In the genomic region with DNA sequence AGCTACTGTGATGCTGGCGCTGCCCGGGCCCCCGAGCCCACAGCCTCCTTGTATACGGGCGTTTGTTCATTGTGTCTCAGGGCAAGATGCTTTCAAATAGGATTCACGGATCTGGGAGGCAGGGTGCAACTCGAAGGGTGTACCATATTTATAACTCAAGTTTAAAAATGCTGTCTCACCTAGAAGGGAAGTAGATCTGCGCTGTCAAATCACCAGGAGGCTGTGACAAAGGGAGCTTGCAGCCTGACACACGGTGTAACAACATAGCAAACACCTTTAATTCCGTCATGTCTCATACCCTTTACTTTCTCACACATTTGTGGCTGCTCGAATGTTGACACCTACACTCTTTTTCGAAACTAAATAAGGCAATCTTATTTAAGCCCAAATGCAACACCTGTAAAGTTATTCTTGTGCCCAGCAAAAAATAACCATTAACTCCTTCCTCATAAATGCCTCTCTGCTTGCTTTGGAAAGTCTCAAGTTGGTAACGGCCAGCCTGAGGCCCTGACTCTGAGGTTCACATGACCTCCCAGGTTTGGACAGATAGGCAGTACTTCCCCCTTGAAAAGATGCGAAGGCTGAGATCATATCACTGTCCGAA, we compare ENCODE assay signal across 8 cellular contexts. TPM values are rescaled to one million over a fixed set of nuclear protein-coding genes. Genes with fewer than 3 reads are reported as not detected.
DNase-seq lines count a peak whose midpoint lies in the region; ATAC-seq, FAIRE-seq and TF ChIP-seq lines count a peak whose summit lies in the region.

No MANE protein-coding gene starts in this region.

- WGBS in GM12878 (ENCODE audit: insufficient coverage, insufficient replicate concordance, low lambda C conversion rate, missing lambda C conversion rate) = 46% methylated on average over 15 of the region's 15 CpGs

- H3K9me3 Mint-ChIP-seq in activated CD4-positive, alpha-beta T cell treated with anti-CD3 and anti-CD28 coated beads, Interleukin-2, amount 10 ng/mL, durations not matched to agents 24 days and 14 days = no peaks in the 10 kb centered on the region
- no peaks in the 10 kb centered on the region for H3K9me3 Mint-ChIP-seq in memory B cell
- no peaks in the 10 kb centered on the region for H3K9me3 Mint-ChIP-seq in progenitor cell of endocrine pancreas (ENCODE audit: low read depth)

- 0 out of 2 replicates have a peak, but pooled peaks cover 4% of the 10 kb centered on the region for H4K20me1 ChIP-seq in GM12878 (ENCODE audit: control insufficient read depth, insufficient read depth)

- FAIRE-seq in GM12878 (lab: Jason Lieb, UNC) (no peak), GM12892 (lab: Jason Lieb, UNC) (no peak)

- H3K4me3 ChIP-seq in GM12878 (no peak overlapping the region), tibial artery (peak overlapping the region; percentile 71 to 73)

- peaks cover 2 to 30% of the 10 kb centered on the region in 2 experiments for H3K27me3 ChIP-seq in GM12878 (replicated peaks in 1 of 2; ENCODE audit: control insufficient read depth in 2 of 2, insufficient read depth in 2 of 2, low read length in 1 of 2)
- no peaks in the 10 kb centered on the region for H3K27me3 ChIP-seq in tibial artery

- TF ChIP-seq POLR2A in GM12878 (IDR thresholded peaks at IDR 0.05; ENCODE audit: low read depth, low read length) = no peak
- no peak for TF ChIP-seq POLR2A in GM12892 (IDR thresholded peaks at IDR 0.05; ENCODE audit: low read depth, low read length)

- SMC1A ChIA-PET in GM12878 (lab: Charles Lee; ENCODE audit: uncharacterized antibody, unreplicated experiment) = interaction anchor here (1.1 to 1.8 kb wide), 2 partner anchors 11 to 13 kb away, joined by 3 to 4 read pairs; a partner anchor contains a TSS

- 0 out of 4 replicates have a peak, but pooled peaks of 1 of the 2 experiments have one; percentile 17 for TF ChIP-seq EP300 in GM12878 (IDR thresholded peaks at IDR 0.05; ENCODE audit: borderline replicate concordance in 1 of 2, control insufficient read depth in 1 of 2, low read depth in 2 of 2, low read length in 2 of 2)

- H3K36me3 ChIP-seq in GM12878 (ENCODE audit: control insufficient read depth in 2 of 2, insufficient read depth in 2 of 2, low read length in 1 of 2) = no peaks in the 10 kb centered on the region
- no peaks in the 10 kb centered on the region for H3K36me3 ChIP-seq in tibial artery

- intact Hi-C loops in activated CD4-positive, alpha-beta T cell treated with anti-CD3 and anti-CD28 coated beads, Interleukin-2, amount 10 ng/mL, durations not matched to agents 24 days and 14 days (cut with micrococcal nuclease) = no loop called here
- intact Hi-C loops in GM12878 (cut with micrococcal nuclease; ENCODE audit: unreplicated experiment) = no loop called here
- intact Hi-C loops in tibial artery (cut with DNase I; ENCODE audit: low total_unique reads) = no loop called here

- POLR2A ChIA-PET in GM12878 (lab: Charles Lee) = no interaction called here

- H3K4me1 ChIP-seq in GM12878 (ENCODE audit: control insufficient read depth, insufficient read depth, low read length) (no peaks in the 10 kb centered on the region), tibial artery (peaks cover 0 to 84% (median 27%) of the 10 kb centered on the region in 4 donors)

- no peak overlapping the region for H3K27ac ChIP-seq in GM12878 (ENCODE audit: control insufficient read depth, insufficient read depth)
- peak overlapping the region; percentile 97 to 99 for H3K27ac ChIP-seq in tibial artery

- H3K4me3 Mint-ChIP-seq in activated CD4-positive, alpha-beta T cell treated with anti-CD3 and anti-CD28 coated beads, Interleukin-2, amount 10 ng/mL, durations not matched to agents 24 days and 14 days = no peak overlapping the region
- H3K4me3 Mint-ChIP-seq in memory B cell = peak overlapping the region; percentile 48
- no peak overlapping the region for H3K4me3 Mint-ChIP-seq in progenitor cell of endocrine pancreas (ENCODE audit: low read depth)

- in situ Hi-C loops in GM12878 (cut with MboI) = no loop called here

- no peak overlapping the region for H3K27ac Mint-ChIP-seq in activated CD4-positive, alpha-beta T cell treated with anti-CD3 and anti-CD28 coated beads, Interleukin-2, amount 10 ng/mL, durations not matched to agents 24 days and 14 days
- H3K27ac Mint-ChIP-seq in memory B cell (peak overlapping the region; percentile 97), progenitor cell of endocrine pancreas (no peak overlapping the region)

- TF ChIP-seq RAD21 in GM12878 (IDR thresholded peaks at IDR 0.05; ENCODE audit: insufficient read depth, low read depth, low read length) = no peak

- CTCF ChIA-PET in GM12878 (lab: Yijun Ruan, JAX) = no interaction called here

- no TSS peak for BruUV-seq in GM12878 (replicated peaks; lab: Mats Ljungman, UMichigan)

- RAD21 ChIA-PET in GM12878 (lab: Charles Lee; ENCODE audit: unreplicated experiment) = interaction anchor here (1.0 kb wide), 1 partner anchor 293 kb away, joined by 3 read pairs; no protein-coding TSS in a partner anchor

- H3K36me3 Mint-ChIP-seq in activated CD4-positive, alpha-beta T cell treated with anti-CD3 and anti-CD28 coated beads, Interleukin-2, amount 10 ng/mL, durations not matched to agents 24 days and 14 days (ENCODE audit: low read depth) = no peaks in the 10 kb centered on the region
- H3K36me3 Mint-ChIP-seq in memory B cell (peaks cover 4% of the 10 kb centered on the region), progenitor cell of endocrine pancreas (ENCODE audit: insufficient read depth) (no peaks in the 10 kb centered on the region)

- no peak overlapping the region for H3K4me2 ChIP-seq in GM12878 (ENCODE audit: control insufficient read depth, insufficient read depth)

- ATAC-seq in GM12878 = peak; percentile 12; the same call in 1 of the 3 replicates
- ATAC-seq in memory B cell (ENCODE audit: low read depth) = peak; percentile 17

- no peaks in the 10 kb centered on the region for H3K9me3 ChIP-seq in GM12878 (replicated peaks; ENCODE audit: control insufficient read depth, insufficient read depth, low read length)
- H3K9me3 ChIP-seq in tibial artery = no peaks in the 10 kb centered on the region

- TF ChIP-seq CTCF in GM12878 (IDR thresholded peaks at IDR 0.05 in 2 of 3, conservative IDR thresholded peaks at IDR 0.05 in 1 of 3; ENCODE audit: control insufficient read depth in 2 of 3, extremely low read depth in 1 of 3, insufficient read depth in 1 of 3, low read depth in 3 of 3, low read length in 3 of 3) = no peak
- TF ChIP-seq CTCF in tibial artery (IDR thresholded peaks at IDR 0.05) = no peak
- TF ChIP-seq CTCF in progenitor cell of endocrine pancreas (IDR thresholded peaks at IDR 0.05; ENCODE audit: unreplicated experiment) = no peak

- peak; percentile 49 for DNase-seq in activated CD4-positive, alpha-beta T cell treated with anti-CD3 and anti-CD28 coated beads, Interleukin-2, amount 10 ng/mL, durations not matched to agents 24 days and 14 days
- DNase-seq in activated CD4-positive, alpha-beta T cell treated with anti-CD3 and anti-CD28 coated beads, Interleukin-2, amount 50 U/mL, for 1 hour = no peak
- DNase-seq in GM12878 (ENCODE audit: low read depth, low spot score) (no peak), memory B cell (ENCODE audit: low spot score in 2 of 2) (no peak), tibial artery (no peak), GM12892 (ENCODE audit: insufficient read length) (no peak), progenitor cell of endocrine pancreas (ENCODE audit: low spot score, unreplicated experiment) (no peak)
- no peak for DNase-seq in activated CD4-positive, alpha-beta T cell treated with anti-CD3 and anti-CD28 coated beads, Interleukin-2, amount 50 U/mL, for 48 hours

- H3K79me2 ChIP-seq in GM12878 (ENCODE audit: control insufficient read depth, insufficient read depth, low read length) = no peaks in the 10 kb centered on the region

- H3K9ac ChIP-seq in GM12878 (ENCODE audit: control insufficient read depth, insufficient read depth, low read length) = no peak overlapping the region

- H3K4me1 Mint-ChIP-seq in activated CD4-positive, alpha-beta T cell treated with anti-CD3 and anti-CD28 coated beads, Interleukin-2, amount 10 ng/mL, durations not matched to agents 24 days and 14 days = peaks cover 27% of the 10 kb centered on the region
- peaks cover 66% of the 10 kb centered on the region for H3K4me1 Mint-ChIP-seq in memory B cell
- peaks cover 37% of the 10 kb centered on the region for H3K4me1 Mint-ChIP-seq in progenitor cell of endocrine pancreas (ENCODE audit: low read depth)

- peaks cover 46% of the 10 kb centered on the region for H3K27me3 Mint-ChIP-seq in activated CD4-positive, alpha-beta T cell treated with anti-CD3 and anti-CD28 coated beads, Interleukin-2, amount 10 ng/mL, durations not matched to agents 24 days and 14 days
- H3K27me3 Mint-ChIP-seq in memory B cell (no peaks in the 10 kb centered on the region), progenitor cell of endocrine pancreas (peaks cover 87% of the 10 kb centered on the region)

- no peak overlapping the region for H2AFZ ChIP-seq in GM12878 (ENCODE audit: control insufficient read depth, low read depth, low read length)

TF ChIP-seq in GM12878, 131 proteins besides CTCF, POLR2A, EP300 and RAD21 (continues in another document):
- TF ChIP-seq DPF2 (IDR thresholded peaks at IDR 0.05) = 0 out of 2 replicates have a peak, but pooled peaks have one; percentile 45

RNA-seq across cellular contexts. Expression of a gene that starts 11.7 kb away (rescaled TPM):
- 15.2 and 15.8 TPM in 2 replicates for total RNA-seq in activated CD4-positive, alpha-beta T cell treated with anti-CD3 and anti-CD28 coated beads, Interleukin-2, amount 10 ng/mL, durations not matched to agents 24 days and 14 days
- 9.5 and 10.2 TPM in 2 replicates for total RNA-seq in GM12878 (2013; cell fraction: nucleolus; rRNA removed)
- total RNA-seq in GM12878 (2014; rRNA removed) (1.7 and 2.7 TPM in 2 replicates), GM12878 (2014; rRNA removed; fragmentation: Illumina TruSeq; extraction: Trizol) (1.4 and 1.8 TPM in 2 replicates), GM12878 (2021) (2.6 and 3.6 TPM in 2 replicates), progenitor cell of endocrine pancreas (0.07 and 0.49 TPM in 2 replicates)
- polyA plus RNA-seq in GM12878 (2011; ENCODE audit: low read depth) = 2.5 TPM
- polyA plus RNA-seq in GM12878 (2011; rRNA removed) (3.2 and 3.8 TPM in 2 replicates), GM12878 (2014; fragmentation: Illumina TruSeq; extraction: Trizol) (0.76 and 1.5 TPM in 2 replicates), GM12878 (2014; fragmentation: Nextera tagmentation; extraction: Ambion mirVana) (under 1 TPM; 0.40 to 0.51 TPM), GM12878 (2014; rRNA removed) (0.91 and 1.7 TPM in 2 replicates), GM12878 (2016; fragmentation: Nextera tagmentation; extraction: Ambion mirVana) (under 1 TPM; 0.14 to 0.37 TPM)
- 1.5 and 2.5 TPM in 2 replicates for polyA plus RNA-seq in GM12878 (2011; cell fraction: cytosol; rRNA removed)
- 5.7 and 7.5 TPM in 2 replicates for polyA plus RNA-seq in GM12878 (2011; cell fraction: nucleus; rRNA removed)
- 1.5 and 3.5 TPM in 2 replicates for polyA plus RNA-seq in GM12878 (2012)
- polyA minus RNA-seq in GM12878 (2011; rRNA and poly(A)+ RNA removed) = 16.0 and 21.5 TPM in 2 replicates
- polyA minus RNA-seq in GM12878 (2011; cell fraction: cytosol; rRNA and poly(A)+ RNA removed) = 2.6 and 2.9 TPM in 2 replicates
- polyA minus RNA-seq in GM12878 (2011; cell fraction: nucleus; rRNA and poly(A)+ RNA removed) = 18.6 and 39.0 TPM in 2 replicates
- 1.4 TPM for polyA plus RNA-seq in GM12892 (2012; ENCODE audit: missing spikeins)
